In the genomic region with DNA sequence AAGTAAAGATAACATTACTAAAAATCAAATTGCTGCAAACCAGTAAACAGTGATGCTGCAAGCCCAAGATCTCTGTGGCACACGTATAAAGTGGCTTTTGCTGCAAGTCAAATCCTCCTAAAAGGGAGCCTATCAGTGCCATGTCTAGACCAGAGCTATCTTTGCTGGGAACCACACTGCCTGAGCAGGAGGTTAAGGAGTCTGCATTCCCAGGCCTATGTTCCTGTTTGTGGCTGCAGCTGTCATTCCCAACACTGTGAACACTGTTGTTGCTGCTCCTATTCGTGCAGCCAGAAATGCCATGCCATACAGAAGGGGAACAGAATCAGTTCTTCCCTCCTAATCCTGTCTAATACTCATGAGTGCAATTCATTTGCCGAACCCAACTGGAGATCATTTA, we compare ENCODE assay signal across 22 cellular contexts.
DNase-seq lines count a peak whose midpoint lies in the region; ATAC-seq, FAIRE-seq and TF ChIP-seq lines count a peak whose summit lies in the region.
"Had no signal": no experiment of that assay in that cellular context is flagged by ENCODE, and none has a peak within 500 bp of the region (broad histone marks: within the 10 kb centered on the region; RNA-seq: fewer than 3 reads in every experiment).

No MANE protein-coding gene starts in this region.

- no peak overlapping the region for H3K4me3 ChIP-seq in astrocyte (ENCODE audit: insufficient read depth, low read depth, low read length)
- no peak overlapping the region for H3K4me3 ChIP-seq in smooth muscle cell
- H3K4me3 ChIP-seq: hepatocyte, right atrium auricular region had no signal

- H3K79me2 ChIP-seq in astrocyte (ENCODE audit: insufficient read depth, low read length) (no peaks in the 10 kb centered on the region), smooth muscle cell (ENCODE audit: low read depth) (no peaks in the 10 kb centered on the region)
- H3K79me2 ChIP-seq: hepatocyte had no signal

- FAIRE-seq in astrocyte (lab: Jason Lieb, UNC) = no peak

- H4K20me1 ChIP-seq in astrocyte (ENCODE audit: insufficient read depth, low read length) (no peaks in the 10 kb centered on the region), smooth muscle cell (ENCODE audit: low read depth) (no peaks in the 10 kb centered on the region)

- H3K9ac ChIP-seq in astrocyte (ENCODE audit: low read length) (no peak overlapping the region), smooth muscle cell (ENCODE audit: low read depth) (no peak overlapping the region)

- DNase-seq in SHP77 (lab: John Stamatoyannopoulos, UW) (peak; percentile 32 to 61), SHP77 treated with DMSO at 0.1 percent for 48 hours (lab: John Stamatoyannopoulos, UW) (no peak), astrocyte (ENCODE audit: low read depth) (no peak), left kidney (ENCODE audit: low read depth, low spot score) (peak; percentile 11), smooth muscle cell (lab: John Stamatoyannopoulos, UW; ENCODE audit: unreplicated experiment) (no peak), HUDEP-2 (lab: John Stamatoyannopoulos, UW; ENCODE audit: unreplicated experiment in 76 of 76) (no peak), NCI-H2107 treated with DMSO at 0.1 percent for 48 hours (lab: John Stamatoyannopoulos, UW; ENCODE audit: unreplicated experiment) (no peak)
- DNase-seq: ACHN; activated CD4-positive, alpha-beta T cell treated with anti-CD3 and anti-CD28 coated beads, Interleukin-2, amount 10 ng/mL, durations not matched to agents 7 days and 5 days; activated CD8-positive, alpha-beta memory T cell treated with anti-CD3 and anti-CD28 coated beads, Interleukin-2, amount 50 U/mL, for 48 hours; CD4-positive, alpha-beta memory T cell; DMS79 treated with DMSO at 0.1 percent for 48 hours; NCI-H2029; NCI-H526; nucleus accumbens; PC-3; stimulated activated naive CD8-positive, alpha-beta T cell treated with anti-CD3 and anti-CD28 coated beads, Interleukin-15, Interleukin-2, amounts not matched to agents 100 U/mL and 50 U/mL, for 24 hours; trophoblast cell had no signal

- H2AFZ ChIP-seq in astrocyte (ENCODE audit: low read depth, low read length) = no peak overlapping the region
- H2AFZ ChIP-seq in smooth muscle cell (ENCODE audit: low read depth) = peak overlapping the region; percentile 61
- H2AFZ ChIP-seq: hepatocyte had no signal

- H3K36me3 Mint-ChIP-seq in astrocyte (ENCODE audit: low read depth, unreplicated experiment) = no peaks in the 10 kb centered on the region
- H3K36me3 Mint-ChIP-seq: CD4-positive, alpha-beta memory T cell had no signal

- no peak for ATAC-seq in GM18511 (IDR thresholded peaks at IDR 0.05; ENCODE audit: unreplicated experiment)
- ATAC-seq: PC-3; stimulated activated naive CD8-positive, alpha-beta T cell treated with anti-CD3 and anti-CD28 coated beads, Interleukin-15, Interleukin-2, amounts not matched to agents 100 U/mL and 50 U/mL, for 24 hours had no signal

- H3K27me3 Mint-ChIP-seq in astrocyte (ENCODE audit: low read depth, unreplicated experiment) = no peaks in the 10 kb centered on the region
- H3K27me3 Mint-ChIP-seq: activated CD4-positive, alpha-beta T cell treated with anti-CD3 and anti-CD28 coated beads, Interleukin-2, amount 10 ng/mL, durations not matched to agents 7 days and 5 days; CD4-positive, alpha-beta memory T cell had no signal

- H3K9me3 ChIP-seq in astrocyte (ENCODE audit: insufficient read depth, low read depth, low read length) (no peaks in the 10 kb centered on the region), smooth muscle cell (replicated peaks; ENCODE audit: low read depth) (no peaks in the 10 kb centered on the region)
- H3K9me3 ChIP-seq: right atrium auricular region had no signal

- no peaks in the 10 kb centered on the region for H3K4me1 ChIP-seq in astrocyte (ENCODE audit: insufficient read depth, low read length)
- peaks cover 5% of the 10 kb centered on the region for H3K4me1 ChIP-seq in smooth muscle cell (ENCODE audit: low read depth)
- H3K4me1 ChIP-seq: right atrium auricular region had no signal

- WGBS in smooth muscle cell (ENCODE audit: low lambda C conversion rate) = 40% methylated on average over 3 of the region's 3 CpGs

- no peaks in the 10 kb centered on the region for H3K27me3 ChIP-seq in astrocyte (ENCODE audit: insufficient read depth, low read length)
- H3K27me3 ChIP-seq in smooth muscle cell (ENCODE audit: low read depth) = no peaks in the 10 kb centered on the region
- H3K27me3 ChIP-seq: hepatocyte, right atrium auricular region had no signal

- H3K36me3 ChIP-seq in astrocyte (ENCODE audit: insufficient read depth, low read length) (no peaks in the 10 kb centered on the region), smooth muscle cell (ENCODE audit: low read depth) (no peaks in the 10 kb centered on the region)
- H3K36me3 ChIP-seq: right atrium auricular region had no signal

- H3K4me1 Mint-ChIP-seq in astrocyte (ENCODE audit: low read depth, unreplicated experiment) = peaks cover 8% of the 10 kb centered on the region
- H3K4me1 Mint-ChIP-seq: activated CD4-positive, alpha-beta T cell treated with anti-CD3 and anti-CD28 coated beads, Interleukin-2, amount 10 ng/mL, durations not matched to agents 7 days and 5 days had no signal

- H3F3A ChIP-seq in smooth muscle cell (ENCODE audit: low read depth) = no peaks in the 10 kb centered on the region

- peak overlapping the region; percentile 48 for H3K27ac Mint-ChIP-seq in astrocyte (ENCODE audit: unreplicated experiment)
- H3K27ac Mint-ChIP-seq: activated CD4-positive, alpha-beta T cell treated with anti-CD3 and anti-CD28 coated beads, Interleukin-2, amount 10 ng/mL, durations not matched to agents 7 days and 5 days; CD4-positive, alpha-beta memory T cell had no signal

- no peak overlapping the region for H3K4me2 ChIP-seq in astrocyte (ENCODE audit: low read length)
- H3K4me2 ChIP-seq in smooth muscle cell = no peak overlapping the region
- H3K4me2 ChIP-seq: hepatocyte had no signal

- no peak overlapping the region for H3K27ac ChIP-seq in astrocyte (ENCODE audit: low read depth, low read length)
- no peak overlapping the region for H3K27ac ChIP-seq in smooth muscle cell (ENCODE audit: low read depth)
- H3K27ac ChIP-seq: hepatocyte, HL-60, right atrium auricular region had no signal

- H3K9me3 Mint-ChIP-seq in astrocyte (ENCODE audit: unreplicated experiment) = peaks cover 2% of the 10 kb centered on the region
- H3K9me3 Mint-ChIP-seq: activated CD4-positive, alpha-beta T cell treated with anti-CD3 and anti-CD28 coated beads, Interleukin-2, amount 10 ng/mL, durations not matched to agents 7 days and 5 days had no signal

- no peak overlapping the region for H3K4me3 Mint-ChIP-seq in astrocyte (ENCODE audit: unreplicated experiment)
- H3K4me3 Mint-ChIP-seq: activated CD4-positive, alpha-beta T cell treated with anti-CD3 and anti-CD28 coated beads, Interleukin-2, amount 10 ng/mL, durations not matched to agents 7 days and 5 days; CD4-positive, alpha-beta memory T cell had no signal

- TF ChIP-seq CTCF in astrocyte (IDR thresholded peaks at IDR 0.05; ENCODE audit: insufficient read depth, low read depth, low read length) = no peak
- TF ChIP-seq CTCF in smooth muscle cell (IDR thresholded peaks at IDR 0.05; ENCODE audit: borderline replicate concordance, insufficient read depth, poor library complexity, severe bottlenecking) = no peak

Comparison
In these comparisons a context has a peak if more than half of its experiments do, and no peak if none do; other contexts are left out.
1. DNase-seq: peak in SHP77 (2 of 2) and left kidney (single experiment); none in SHP77 treated with DMSO at 0.1 percent for 48 hours (single experiment), astrocyte (single experiment), smooth muscle cell (single experiment), HUDEP-2 (0 of 76) and NCI-H2107 treated with DMSO at 0.1 percent for 48 hours (single experiment).